In the genomic region with DNA sequence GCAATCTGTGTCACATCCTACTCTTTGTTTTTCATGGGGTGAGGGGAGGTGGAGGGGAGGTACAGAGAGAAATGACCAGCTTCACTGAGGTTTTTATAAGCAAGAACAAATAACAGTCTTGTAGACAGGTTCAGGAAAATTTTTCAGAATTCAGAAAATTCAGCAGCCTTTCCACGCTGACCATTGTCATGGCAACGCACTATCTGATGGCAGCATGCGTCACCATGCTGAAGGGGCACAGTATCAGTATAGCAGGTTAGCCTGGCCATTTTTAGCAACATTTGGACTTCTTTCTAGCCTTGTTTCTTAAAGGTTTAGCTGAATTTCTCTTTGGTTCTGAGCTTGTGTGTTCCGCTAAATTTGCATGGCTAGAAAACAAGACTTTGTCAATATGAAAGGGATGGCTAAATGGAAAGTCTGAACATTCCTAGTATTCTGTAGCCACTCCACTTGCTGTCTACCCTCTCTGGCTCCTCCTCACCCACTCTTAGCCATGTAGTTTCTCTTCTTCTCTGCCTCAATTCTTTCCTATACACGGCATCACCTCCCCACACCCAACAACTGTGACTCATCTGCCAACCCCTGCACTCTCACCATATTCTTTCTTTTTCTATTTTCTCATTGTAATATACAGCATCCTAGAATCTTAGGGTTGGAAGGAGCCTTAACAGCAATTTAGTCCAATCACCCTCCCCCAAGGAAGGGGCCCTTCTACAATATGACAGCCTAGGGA, we compare ENCODE assay signal across 22 cellular contexts. TPM values are rescaled to one million over a fixed set of nuclear protein-coding genes. Genes with fewer than 3 reads are reported as not detected.
A peak's percentile ranks its signal among the peaks of the same experiment; 100 is the strongest.
DNase-seq lines count a peak whose midpoint lies in the region; ATAC-seq and TF ChIP-seq lines count a peak whose summit lies in the region.
"Had no signal": no experiment of that assay in that cellular context is flagged by ENCODE, and none has a peak within 500 bp of the region (broad histone marks: within the 10 kb centered on the region; RNA-seq: fewer than 3 reads in every experiment).

No MANE protein-coding gene starts in this region.

- peak overlapping the region; percentile 53 for H3K4me3 Mint-ChIP-seq in activated T-cell treated with anti-CD3 and anti-CD28 coated beads, Interleukin-2, amount 50 U/mL, for 24 hours
- H3K4me3 Mint-ChIP-seq in activated T-helper 17 cell treated with anti-CD3 and anti-CD28 coated beads, Interleukin-2, amount 50 U/mL, for 72 hours = peak overlapping the region; percentile 81

- H3K9ac ChIP-seq in smooth muscle cell (ENCODE audit: low read depth) = no peak overlapping the region
- H3K9ac ChIP-seq: BLaER1 had no signal

- peak; percentile 21 for ATAC-seq in HG03432 (IDR thresholded peaks at IDR 0.05; ENCODE audit: unreplicated experiment)
- peak; percentile 95 for ATAC-seq in activated T-helper 17 cell treated with anti-CD3 and anti-CD28 coated beads, Interleukin-2, amount 50 U/mL, for 72 hours (replicated peaks)
- peak; percentile 86 for ATAC-seq in stimulated activated naive CD8-positive, alpha-beta T cell treated with anti-CD3 and anti-CD28 coated beads, Interleukin-15, Interleukin-2, amounts not matched to agents 100 U/mL and 50 U/mL, for 24 hours
- ATAC-seq: lower lobe of right lung, upper lobe of right lung had no signal

- H3K9me3 ChIP-seq in ascending aorta (no peaks in the 10 kb centered on the region), smooth muscle cell (replicated peaks; ENCODE audit: low read depth) (no peaks in the 10 kb centered on the region)
- H3K9me3 ChIP-seq: BLaER1, Caco-2, lower lobe of right lung, upper lobe of right lung had no signal

- no peaks in the 10 kb centered on the region for H4K20me1 ChIP-seq in smooth muscle cell (ENCODE audit: low read depth)

- no peaks in the 10 kb centered on the region for H3F3A ChIP-seq in smooth muscle cell (ENCODE audit: low read depth)

- WGBS in smooth muscle cell (ENCODE audit: low lambda C conversion rate) = 87% methylated on average over 5 of the region's 5 CpGs

- H3K4me2 ChIP-seq in smooth muscle cell = no peak overlapping the region
- H3K4me2 ChIP-seq: BLaER1 had no signal

- peaks cover 52% of the 10 kb centered on the region for H3K27me3 Mint-ChIP-seq in activated T-cell treated with anti-CD3 and anti-CD28 coated beads, Interleukin-2, amount 50 U/mL, for 24 hours
- H3K27me3 Mint-ChIP-seq in activated T-helper 17 cell treated with anti-CD3 and anti-CD28 coated beads, Interleukin-2, amount 50 U/mL, for 72 hours = no peaks in the 10 kb centered on the region

- intact Hi-C loops in ascending aorta (cut with DNase I) = no loop called here

- DNase-seq in activated T-cell treated with anti-CD3 and anti-CD28 coated beads, Interleukin-2, amount 50 U/mL, for 24 hours = no peak
- DNase-seq in activated T-cell treated with anti-CD3 and anti-CD28 coated beads, Interleukin-2, amount 50 U/mL, for 1 hour = no peak
- DNase-seq in stimulated activated naive CD8-positive, alpha-beta T cell treated with anti-CD3 and anti-CD28 coated beads, Interleukin-15, Interleukin-2, amounts not matched to agents 100 U/mL and 50 U/mL, for 24 hours = peak; percentile 5
- no peak for DNase-seq in ascending aorta (ENCODE audit: low spot score in 2 of 2)
- no peak for DNase-seq in UCSD-AML1 (lab: John Stamatoyannopoulos, UW; ENCODE audit: unreplicated experiment)
- no peak for DNase-seq in smooth muscle cell (lab: John Stamatoyannopoulos, UW; ENCODE audit: unreplicated experiment)
- DNase-seq: ACHN, amniotic stem cell, Caco-2, DND-41, Kasumi-1, lower lobe of right lung, NCI-H187, NCI-H774, Right ventricle myocardium superior, upper lobe of right lung had no signal

- peak overlapping the region; percentile 87 for H3K27ac Mint-ChIP-seq in activated T-cell treated with anti-CD3 and anti-CD28 coated beads, Interleukin-2, amount 50 U/mL, for 24 hours
- H3K27ac Mint-ChIP-seq in activated T-helper 17 cell treated with anti-CD3 and anti-CD28 coated beads, Interleukin-2, amount 50 U/mL, for 72 hours = peak overlapping the region; percentile 97

- H2AFZ ChIP-seq in smooth muscle cell (ENCODE audit: low read depth) = no peak overlapping the region

- no peaks in the 10 kb centered on the region for H3K79me2 ChIP-seq in smooth muscle cell (ENCODE audit: low read depth)

- no peaks in the 10 kb centered on the region for H3K9me3 Mint-ChIP-seq in activated T-cell treated with anti-CD3 and anti-CD28 coated beads, Interleukin-2, amount 50 U/mL, for 24 hours
- H3K9me3 Mint-ChIP-seq in activated T-helper 17 cell treated with anti-CD3 and anti-CD28 coated beads, Interleukin-2, amount 50 U/mL, for 72 hours = no peaks in the 10 kb centered on the region

- peaks cover 11% of the 10 kb centered on the region for H3K36me3 Mint-ChIP-seq in activated T-cell treated with anti-CD3 and anti-CD28 coated beads, Interleukin-2, amount 50 U/mL, for 24 hours (ENCODE audit: low read depth)
- peaks cover 30% of the 10 kb centered on the region for H3K36me3 Mint-ChIP-seq in activated T-helper 17 cell treated with anti-CD3 and anti-CD28 coated beads, Interleukin-2, amount 50 U/mL, for 72 hours (ENCODE audit: low read depth)

- H3K27ac ChIP-seq in ascending aorta (no peak overlapping the region), smooth muscle cell (ENCODE audit: low read depth) (no peak overlapping the region)
- H3K27ac ChIP-seq: BLaER1, coronary artery, lower lobe of right lung, upper lobe of right lung had no signal

- no peak overlapping the region for H3K4me3 ChIP-seq in ascending aorta
- H3K4me3 ChIP-seq in smooth muscle cell = no peak overlapping the region
- H3K4me3 ChIP-seq: BLaER1, coronary artery, lower lobe of right lung, upper lobe of right lung had no signal

- peaks cover 17% of the 10 kb centered on the region for H3K4me1 Mint-ChIP-seq in activated T-cell treated with anti-CD3 and anti-CD28 coated beads, Interleukin-2, amount 50 U/mL, for 24 hours (ENCODE audit: low read depth)
- H3K4me1 Mint-ChIP-seq in activated T-helper 17 cell treated with anti-CD3 and anti-CD28 coated beads, Interleukin-2, amount 50 U/mL, for 72 hours = peaks cover 17% of the 10 kb centered on the region

- H3K27me3 ChIP-seq in ascending aorta (no peaks in the 10 kb centered on the region), smooth muscle cell (ENCODE audit: low read depth) (no peaks in the 10 kb centered on the region)
- H3K27me3 ChIP-seq: upper lobe of right lung had no signal

- H3K4me1 ChIP-seq in ascending aorta = no peaks in the 10 kb centered on the region
- no peaks in the 10 kb centered on the region for H3K4me1 ChIP-seq in smooth muscle cell (ENCODE audit: low read depth)
- H3K4me1 ChIP-seq: BLaER1, Caco-2, lower lobe of right lung, upper lobe of right lung had no signal

- TF ChIP-seq CTCF in ascending aorta (IDR thresholded peaks at IDR 0.05) = no peak
- no peak for TF ChIP-seq CTCF in smooth muscle cell (IDR thresholded peaks at IDR 0.05; ENCODE audit: borderline replicate concordance, insufficient read depth, poor library complexity, severe bottlenecking)

- H3K36me3 ChIP-seq in ascending aorta (peaks cover 0 to 16% of the 10 kb centered on the region in 2 donors), smooth muscle cell (ENCODE audit: low read depth) (no peaks in the 10 kb centered on the region)
- H3K36me3 ChIP-seq: lower lobe of right lung, upper lobe of right lung had no signal

RNA-seq across cellular contexts. Expression of a gene that starts 42.7 kb away (rescaled TPM):
- not detected for total RNA-seq in activated T-helper 17 cell treated with anti-CD3 and anti-CD28 coated beads, Interleukin-2, amount 50 U/mL, for 72 hours
- total RNA-seq in ascending aorta = not detected
- total RNA-seq in smooth muscle cell = 1.0 TPM in 1 of 2 replicates, not detected in the other
- 0.42 and 1.1 TPM in 2 replicates for polyA plus RNA-seq in smooth muscle cell
- total RNA-seq: posterior vena cava, Right ventricle myocardium superior had no signal
- polyA plus RNA-seq: fibroblast of lung had no signal

Comparison
In these comparisons a context has a peak if more than half of its experiments do, and no peak if none do; other contexts are left out.
1. ATAC-seq: peak in every context shown above with its lines; median percentile 95 in activated T-helper 17 cell treated with anti-CD3 and anti-CD28 coated beads, Interleukin-2, amount 50 U/mL, for 72 hours; 86 in stimulated activated naive CD8-positive, alpha-beta T cell treated with anti-CD3 and anti-CD28 coated beads, Interleukin-15, Interleukin-2, amounts not matched to agents 100 U/mL and 50 U/mL, for 24 hours; 21 in HG03432.